ENCODE assay signal across 20 cellular contexts in genomic region chrX:112846114-112846513, GRCh38. TPM values are rescaled to one million over a fixed set of nuclear protein-coding genes. Genes with fewer than 3 reads are reported as not detected.
DNase-seq lines count a peak whose midpoint lies in the region; ATAC-seq, FAIRE-seq and TF ChIP-seq lines count a peak whose summit lies in the region.
"Had no signal": no experiment of that assay in that cellular context is flagged by ENCODE, and none has a peak within 500 bp of the region (broad histone marks: within the 10 kb centered on the region; RNA-seq: fewer than 3 reads in every experiment).

No MANE protein-coding gene starts in this region.

- H3K27me3 ChIP-seq in SJCRH30 (no peaks in the 10 kb centered on the region), ovary (no peaks in the 10 kb centered on the region), foreskin keratinocyte (no peaks in the 10 kb centered on the region), tibial artery (no peaks in the 10 kb centered on the region)

- ATAC-seq in foreskin keratinocyte = no peak

- intact Hi-C loops in ovary (cut with DNase I) = no loop called here
- intact Hi-C loops in tibial artery (cut with DNase I; ENCODE audit: low total_unique reads) = no loop called here

- TF ChIP-seq POLR2A in GM12891 (IDR thresholded peaks at IDR 0.05; ENCODE audit: low read depth, low read length) (no peak), ovary (IDR thresholded peaks at IDR 0.05) (no peak)

- H3K27ac ChIP-seq in SJCRH30 (no peak overlapping the region), ovary (no peak overlapping the region), foreskin keratinocyte (no peak overlapping the region), tibial artery (no peak overlapping the region), coronary artery (no peak overlapping the region)
- H3K27ac ChIP-seq: RWPE1 had no signal

- H3K9me3 ChIP-seq in SJCRH30 (replicated peaks) (no peaks in the 10 kb centered on the region), ovary (no peaks in the 10 kb centered on the region), tibial artery (no peaks in the 10 kb centered on the region)

- H3K4me3 ChIP-seq in SJCRH30 (no peak overlapping the region), ovary (no peak overlapping the region), tibial artery (no peak overlapping the region), coronary artery (no peak overlapping the region)

- DNase-seq in GM12891 (ENCODE audit: insufficient read length, low spot score) (no peak), SJCRH30 (peak; percentile 19 to 31), left kidney (ENCODE audit: low read depth, low spot score) (peak; percentile 67), ovary (peak; percentile 26 to 54 (median 30)), foreskin keratinocyte (no peak), tibial artery (no peak), coronary artery (ENCODE audit: low spot score) (no peak)
- DNase-seq in stimulated activated naive CD4-positive, alpha-beta T cell (lab: John Stamatoyannopoulos, UW) = no peak
- DNase-seq: CD4-positive, alpha-beta memory T cell; DND-41; GDM1; GOT3; HFFc6; Kasumi-1; NCI-H1436 treated with DMSO at 0.1 percent for 48 hours; NCI-H226; NCI-H526 treated with DMSO at 0.1 percent for 48 hours; NK-92 treated with Interleukin-12 subunit alpha and Interleukin-12 subunit beta, amount 100 ng/mL, for 24 hours; OCI-M1 had no signal

- no peaks in the 10 kb centered on the region for H3K36me3 ChIP-seq in SJCRH30
- no peaks in the 10 kb centered on the region for H3K36me3 ChIP-seq in ovary
- H3K36me3 ChIP-seq in tibial artery = no peaks in the 10 kb centered on the region

- WGBS in ovary, 3 donors = 15 to 31% (median 21%) methylated on average over 3 of the region's 3 CpGs

- TF ChIP-seq EP300 in ovary (IDR thresholded peaks at IDR 0.05) = no peak

- peak; percentile 40 for FAIRE-seq in GM12891 (lab: Jason Lieb, UNC)

- peaks cover 24% of the 10 kb centered on the region for H3K4me1 ChIP-seq in SJCRH30
- no peaks in the 10 kb centered on the region for H3K4me1 ChIP-seq in ovary (ENCODE audit: insufficient read depth)
- no peaks in the 10 kb centered on the region for H3K4me1 ChIP-seq in foreskin keratinocyte
- H3K4me1 ChIP-seq in tibial artery = no peaks in the 10 kb centered on the region

- TF ChIP-seq CTCF in ovary (IDR thresholded peaks at IDR 0.05) = no peak
- no peak for TF ChIP-seq CTCF in foreskin keratinocyte (conservative IDR thresholded peaks at IDR 0.05)
- no peak for TF ChIP-seq CTCF in tibial artery (IDR thresholded peaks at IDR 0.05)
- TF ChIP-seq CTCF in coronary artery (IDR thresholded peaks at IDR 0.05) = no peak

TF ChIP-seq in GM12891, 5 proteins besides CTCF, POLR2A, EP300 and RAD21:
- TF ChIP-seq TAF1 (IDR thresholded peaks at IDR 0.05; ENCODE audit: low read depth, low read length) (no peak), PAX5 (IDR thresholded peaks at IDR 0.05; ENCODE audit: insufficient read depth, low read length, severe bottlenecking) (no peak), POU2F2 (IDR thresholded peaks at IDR 0.05; ENCODE audit: low read depth, low read length) (no peak), SPI1 (IDR thresholded peaks at IDR 0.05; ENCODE audit: low read depth, low read length) (no peak), POLR2AphosphoS5 (IDR thresholded peaks at IDR 0.05; ENCODE audit: low read depth, low read length) (no peak)

RNA-seq across cellular contexts. Expression of gene AMOT, which starts 5.5 kb away (rescaled TPM):
- 0.91 TPM for polyA plus RNA-seq in GM12891 (2012; ENCODE audit: low read depth, missing spikeins)
- total RNA-seq in SJCRH30 (2014; rRNA removed; shearing (Covaris generic)) = 42.7 and 43.2 TPM in 2 replicates
- total RNA-seq in ovary (10 to 100 TPM in 6 of 7 donors, 1 to 10 TPM in 1; 4.4 to 38.5 (median 17.8) TPM), foreskin keratinocyte (3.8 and 5.2 TPM in 2 replicates)
- polyA plus RNA-seq in ovary (10 to 100 TPM in 1 of 2 donors, 1 to 10 TPM in 1; 3.2 to 13.1 TPM), foreskin keratinocyte (0.58 and 0.95 TPM in 2 replicates)

Comparison
In these comparisons a context has a peak if more than half of its experiments do, and no peak if none do; other contexts are left out.
1. DNase-seq: peak in SJCRH30 (2 of 2), left kidney (single experiment) and ovary (5 of 5); none in GM12891 (single experiment), foreskin keratinocyte (0 of 2), tibial artery (0 of 2), stimulated activated naive CD4-positive, alpha-beta T cell (0 of 6) and coronary artery (single experiment).